Comparison of ENCODE assay signal across 8 cellular contexts in the genomic region with DNA sequence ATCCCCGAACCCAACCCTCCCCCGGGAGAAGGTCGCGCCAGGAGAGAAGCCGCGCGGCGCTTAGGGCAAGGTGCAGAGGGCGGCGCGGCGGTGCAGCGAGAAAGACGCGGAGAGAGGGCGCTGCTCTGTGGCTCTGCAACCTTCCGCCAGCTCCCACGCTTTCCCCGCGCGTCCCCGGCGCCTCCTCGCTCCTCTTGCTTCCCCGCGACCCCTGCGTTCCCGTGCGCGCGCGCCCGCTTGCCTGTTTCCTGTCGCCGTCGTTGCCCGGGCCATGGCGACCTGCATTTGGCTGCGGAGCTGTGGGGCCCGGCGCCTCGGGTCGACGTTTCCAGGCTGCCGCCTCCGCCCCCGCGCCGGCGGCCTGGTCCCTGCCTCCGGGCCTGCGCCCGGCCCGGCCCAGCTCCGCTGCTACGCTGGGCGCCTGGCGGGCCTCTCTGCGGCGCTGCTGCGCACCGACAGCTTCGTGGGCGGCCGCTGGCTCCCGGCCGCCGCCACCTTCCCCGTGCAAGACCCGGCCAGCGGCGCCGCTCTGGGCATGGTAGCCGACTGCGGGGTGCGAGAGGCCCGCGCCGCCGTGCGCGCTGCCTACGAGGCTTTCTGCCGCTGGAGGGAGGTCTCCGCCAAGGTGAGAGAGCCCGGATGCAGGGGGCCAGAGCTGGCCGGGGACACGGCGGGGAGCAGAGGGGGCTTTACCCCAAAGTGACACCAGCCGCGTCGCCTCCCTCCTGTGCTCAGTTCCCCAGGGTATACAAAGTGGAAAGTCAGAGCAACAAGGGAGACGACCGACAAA. TPM values are rescaled to one million over a fixed set of nuclear protein-coding genes. Genes with fewer than 3 reads are reported as not detected.
A peak's percentile ranks its signal among the peaks of the same experiment; 100 is the strongest.
DNase-seq lines count a peak whose midpoint lies in the region; ATAC-seq and TF ChIP-seq lines count a peak whose summit lies in the region.

A gene (plus strand): TSS at position 244 of the 790 bp plus-strand sequence. CDS start 28 bp downstream, at position 272.

- POLR2A ChIA-PET in Panc1 (lab: Charles Lee) = interaction anchor here (0.7 kb wide), 1 partner anchor 8 kb away, joined by 5 read pairs; no protein-coding TSS in a partner anchor

- WGBS in stomach, 5 donors = 0 to 1% (median 0%) methylated on average over 22 to 94 of the region's 94 CpGs

- H3K27me3 Mint-ChIP-seq in Calu3 (ENCODE audit: unreplicated experiment) = no peaks in the 10 kb centered on the region
- H3K27me3 Mint-ChIP-seq in activated T-helper 1 cell treated with anti-CD3 and anti-CD28 coated beads, Interleukin-12 subunit alpha, Interleukin-12 subunit beta, Interleukin-2, Interleukin-4 antibody, amounts not matched to agents 30 ng/mL and 10 ng/mL and 1 ng/mL, durations not matched to agents 14 hours and 24 hours and 36 hours (ENCODE audit: insufficient read depth) = peaks cover 2% of the 10 kb centered on the region
- H3K27me3 Mint-ChIP-seq in neural crest cell (ENCODE audit: low read depth) = no peaks in the 10 kb centered on the region

- H3K36me3 Mint-ChIP-seq in Calu3 (ENCODE audit: insufficient read depth, unreplicated experiment) = peaks cover 14% of the 10 kb centered on the region
- H3K36me3 Mint-ChIP-seq in activated T-helper 1 cell treated with anti-CD3 and anti-CD28 coated beads, Interleukin-12 subunit alpha, Interleukin-12 subunit beta, Interleukin-2, Interleukin-4 antibody, amounts not matched to agents 30 ng/mL and 10 ng/mL and 1 ng/mL, durations not matched to agents 14 hours and 24 hours and 36 hours (ENCODE audit: low read depth) = peaks cover 6% of the 10 kb centered on the region
- H3K36me3 Mint-ChIP-seq in neural crest cell (ENCODE audit: low read depth) = peaks cover 8% of the 10 kb centered on the region

- TF ChIP-seq CTCF in Calu3 (IDR thresholded peaks at IDR 0.05; ENCODE audit: unreplicated experiment) (peak; percentile 16), Panc1 (IDR thresholded peaks at IDR 0.05) (peak; percentile 67), fibroblast of pulmonary artery (IDR thresholded peaks at IDR 0.05; ENCODE audit: low read length, missing control alignments) (peak; percentile 9), neural crest cell (conservative IDR thresholded peaks at IDR 0.05) (peak; percentile 12), stomach (IDR thresholded peaks at IDR 0.05) (peak in 1 of 7 experiments; percentile 21)

- TF ChIP-seq EP300 in stomach (IDR thresholded peaks at IDR 0.05) = no peak

- BruUV-seq in Calu3 (replicated peaks; lab: Mats Ljungman, UMichigan) (no TSS peak), Panc1 (replicated peaks; lab: Mats Ljungman, UMichigan) (no TSS peak)

- H3K4me3 Mint-ChIP-seq in Calu3 (ENCODE audit: low read depth, unreplicated experiment) (peak within 1 kb of the TSS; percentile 84), neural crest cell (peak within 1 kb of the TSS; percentile 89)
- peak within 1 kb of the TSS; percentile 87 for H3K4me3 Mint-ChIP-seq in activated T-helper 1 cell treated with anti-CD3 and anti-CD28 coated beads, Interleukin-12 subunit alpha, Interleukin-12 subunit beta, Interleukin-2, Interleukin-4 antibody, amounts not matched to agents 30 ng/mL and 10 ng/mL and 1 ng/mL, durations not matched to agents 14 hours and 24 hours and 36 hours

- DNase-seq in Calu3 (peak; percentile 85), HPDE6-E6E7 (ENCODE audit: extremely low spot score) (peak; percentile 49), Panc1 (ENCODE audit: low read depth, low spot score) (no peak), fibroblast of pulmonary artery (ENCODE audit: low read depth) (peak; percentile 54), neural crest cell (ENCODE audit: low read depth, low spot score) (peak; percentile 70), stomach (peak; percentile 72)
- peak; percentile 65 for DNase-seq in activated T-helper 1 cell treated with anti-CD3 and anti-CD28 coated beads, Interleukin-12 subunit alpha, Interleukin-12 subunit beta, Interleukin-2, Interleukin-4 antibody, amounts not matched to agents 30 ng/mL and 10 ng/mL and 1 ng/mL, durations not matched to agents 14 hours and 24 hours and 36 hours (ENCODE audit: low spot score)

- H3K27ac Mint-ChIP-seq in Calu3 (ENCODE audit: unreplicated experiment) (no peak within 1 kb of the TSS), neural crest cell (ENCODE audit: unreplicated experiment) (no peak within 1 kb of the TSS)
- peak within 1 kb of the TSS; percentile 19 for H3K27ac Mint-ChIP-seq in activated T-helper 1 cell treated with anti-CD3 and anti-CD28 coated beads, Interleukin-12 subunit alpha, Interleukin-12 subunit beta, Interleukin-2, Interleukin-4 antibody, amounts not matched to agents 30 ng/mL and 10 ng/mL and 1 ng/mL, durations not matched to agents 14 hours and 24 hours and 36 hours

- intact Hi-C loops in Calu3 (cut with micrococcal nuclease; ENCODE audit: unreplicated experiment) = loop anchor here (1.0 kb wide), 1 partner anchor 26 kb away; no protein-coding TSS in a partner anchor
- intact Hi-C loops in Panc1 (cut with micrococcal nuclease; ENCODE audit: unreplicated experiment) = no loop called here
- intact Hi-C loops in activated T-helper 1 cell treated with anti-CD3 and anti-CD28 coated beads, Interleukin-12 subunit alpha, Interleukin-12 subunit beta, Interleukin-2, Interleukin-4 antibody, amounts not matched to agents 30 ng/mL and 10 ng/mL and 1 ng/mL, durations not matched to agents 14 hours and 24 hours and 36 hours (cut with micrococcal nuclease) = loop anchor here (2.0 to 10.0 kb wide), 5 partner anchors 26 to 282 kb away; a partner anchor contains a TSS
- intact Hi-C loops in stomach (cut with DNase I; ENCODE audit: low total_unique reads) = no loop called here

- ATAC-seq in GM19463 (IDR thresholded peaks at IDR 0.05; ENCODE audit: unreplicated experiment) (peak; percentile 57), Panc1 (peak; percentile 88)

- H3K9me3 Mint-ChIP-seq in Calu3 (ENCODE audit: low read depth, unreplicated experiment) (peaks cover 5% of the 10 kb centered on the region), neural crest cell (peaks cover 7% of the 10 kb centered on the region)
- peaks cover 5% of the 10 kb centered on the region for H3K9me3 Mint-ChIP-seq in activated T-helper 1 cell treated with anti-CD3 and anti-CD28 coated beads, Interleukin-12 subunit alpha, Interleukin-12 subunit beta, Interleukin-2, Interleukin-4 antibody, amounts not matched to agents 30 ng/mL and 10 ng/mL and 1 ng/mL, durations not matched to agents 14 hours and 24 hours and 36 hours

- in situ Hi-C loops in Panc1 (cut with HindIII; ENCODE audit: low pct_unique_long_range_greater_than_20kb, low sequenced_read_pairs) = no loop called here

- TF ChIP-seq POLR2A in stomach (IDR thresholded peaks at IDR 0.05) = no peak

- H3K27me3 ChIP-seq in Panc1 (ENCODE audit: control insufficient read depth, insufficient read depth, low read length) = peaks cover 6% of the 10 kb centered on the region
- H3K27me3 ChIP-seq in stomach = no peaks in the 10 kb centered on the region

- H3K36me3 ChIP-seq in Panc1 (ENCODE audit: control insufficient read depth, insufficient read depth, low read length) (no peaks in the 10 kb centered on the region), stomach (peaks cover 0 to 8% (median 0%) of the 10 kb centered on the region in 4 donors)

- CTCF ChIA-PET in Calu3 (lab: Charles Lee) = interaction anchor here (0.5 to 2.1 kb wide), 9 partner anchors 10 to 212 kb away, joined by 3 to 30 read pairs (median 7); no protein-coding TSS in a partner anchor
- CTCF ChIA-PET in Panc1 (lab: Charles Lee) = interaction anchor here (1.7 kb wide), 1 partner anchor 26 kb away, joined by 16 read pairs; no protein-coding TSS in a partner anchor

- H3K9me3 ChIP-seq in Panc1 (ENCODE audit: control insufficient read depth, insufficient read depth, low read depth, low read length) = no peaks in the 10 kb centered on the region
- H3K9me3 ChIP-seq in stomach = peaks cover 0 to 4% (median 0%) of the 10 kb centered on the region in 4 donors

- H3K4me3 ChIP-seq in Panc1 (ENCODE audit: low read depth in 2 of 2, low read length in 2 of 2) (peak within 1 kb of the TSS; percentile 53 to 56), fibroblast of pulmonary artery (replicated peaks; ENCODE audit: low read depth, low read length) (peak within 1 kb of the TSS; percentile 55), stomach (peak within 1 kb of the TSS; percentile 67 to 78 (median 72))

- H3K4me1 Mint-ChIP-seq in Calu3 (ENCODE audit: low read depth, unreplicated experiment) (peaks cover 12% of the 10 kb centered on the region), neural crest cell (peaks cover 11% of the 10 kb centered on the region)
- peaks cover 21% of the 10 kb centered on the region for H3K4me1 Mint-ChIP-seq in activated T-helper 1 cell treated with anti-CD3 and anti-CD28 coated beads, Interleukin-12 subunit alpha, Interleukin-12 subunit beta, Interleukin-2, Interleukin-4 antibody, amounts not matched to agents 30 ng/mL and 10 ng/mL and 1 ng/mL, durations not matched to agents 14 hours and 24 hours and 36 hours (ENCODE audit: low read depth)

- H3K4me1 ChIP-seq in Panc1 (ENCODE audit: control insufficient read depth, insufficient read depth, low read length) (peaks cover 5% of the 10 kb centered on the region; the same call in 1 of the 2 replicates), stomach (peaks cover 7 to 26% (median 19%) of the 10 kb centered on the region in 4 donors)

- H3K27ac ChIP-seq in Panc1 (ENCODE audit: low read length) (no peak within 1 kb of the TSS), stomach (peak within 1 kb of the TSS; percentile 75 to 88 (median 86))

RNA-seq across cellular contexts. Expression of the gene that starts here (rescaled TPM):
- total RNA-seq in Calu3 (2022) (22.2 and 23.2 TPM in 2 replicates), Panc1 (2021; ENCODE audit: unreplicated experiment) (4.2 TPM), neural crest cell (12.9 and 14.4 TPM in 2 replicates), stomach (1 to 10 TPM in 4 of 5 donors, under 1 TPM in 1; 0.58 to 9.8 (median 6.8) TPM)
- polyA plus RNA-seq in Panc1 (2012; ENCODE audit: insufficient read length) = 3.1 TPM
- 11.3 and 11.9 TPM in 2 replicates for total RNA-seq in activated T-helper 1 cell treated with anti-CD3 and anti-CD28 coated beads, Interleukin-12 subunit alpha, Interleukin-12 subunit beta, Interleukin-2, Interleukin-4 antibody, amounts not matched to agents 30 ng/mL and 10 ng/mL and 1 ng/mL, durations not matched to agents 14 hours and 24 hours and 36 hours
- 1 to 10 TPM; 2.0 to 2.5 (median 2.5) TPM for polyA plus RNA-seq in stomach

Comparison
In these comparisons a context has a peak if more than half of its experiments do, and no peak if none do; other contexts are left out.
1. intact Hi-C loops: an anchor here in Calu3 (1.0 kb wide) and activated T-helper 1 cell treated with anti-CD3 and anti-CD28 coated beads, Interleukin-12 subunit alpha, Interleukin-12 subunit beta, Interleukin-2, Interleukin-4 antibody, amounts not matched to agents 30 ng/mL and 10 ng/mL and 1 ng/mL, durations not matched to agents 14 hours and 24 hours and 36 hours (2.0 to 10.0 kb wide); none called in Panc1 and stomach.